ENCODE assay signal across 25 cellular contexts in the genomic region with DNA sequence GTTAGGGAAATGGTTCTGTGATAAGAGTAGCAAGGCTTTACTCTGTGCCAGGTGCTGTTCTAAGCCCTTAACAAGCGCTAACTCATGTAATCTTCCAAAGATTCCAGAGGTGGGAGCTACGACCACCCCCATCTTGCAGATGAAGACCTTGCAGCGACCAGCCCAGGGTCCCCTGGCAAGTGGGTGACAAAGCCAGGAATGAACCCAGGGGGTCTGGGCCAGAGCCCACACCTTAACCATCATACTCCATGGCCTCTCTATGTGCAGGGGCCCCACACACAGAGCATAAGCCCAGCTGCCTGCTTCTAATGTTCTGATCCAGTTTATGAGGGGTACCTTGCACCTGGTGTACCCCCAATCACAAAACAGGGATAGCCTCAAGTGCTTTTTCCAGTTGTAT.
"Had no signal": no experiment of that assay in that cellular context is flagged by ENCODE, and none has a peak within 500 bp of the region (broad histone marks: within the 10 kb centered on the region; RNA-seq: fewer than 3 reads in every experiment).

No MANE protein-coding gene starts in this region.

- H3K9me3 ChIP-seq: left lung, lower lobe of right lung, neutrophil, right atrium auricular region, right lobe of liver, tibial nerve, uterus had no signal

- H3K27ac ChIP-seq: left lung, lower lobe of right lung, neural progenitor cell, neutrophil, parathyroid adenoma, right atrium auricular region, right lobe of liver, tibial nerve, uterus had no signal

- DNase-seq: hippocampal formation; kidney; left colon; left lung; lower lobe of right lung; mammary epithelial cell; mesenchymal stem cell; naive B cell; natural killer cell; nephron progenitor cell; occipital lobe; stimulated activated CD4-positive, alpha-beta T cell treated with anti-CD3 and anti-CD28 coated beads, Interleukin-12 subunit alpha, Interleukin-12 subunit beta, amount 100 ng/mL, for 4 hours; stimulated activated CD4-positive, alpha-beta T cell treated with anti-CD3 and anti-CD28 coated beads, Interleukin-15, amount 100 ng/mL, for 24 hours; stimulated activated CD4-positive, alpha-beta T cell treated with anti-CD3 and anti-CD28 coated beads, Interleukin-2, amount 100 ng/mL, for 24 hours; stimulated activated CD4-positive, alpha-beta T cell treated with anti-CD3 and anti-CD28 coated beads, Interleukin-4, amount 100 ng/mL, for 1 hour; stimulated activated naive CD4-positive, alpha-beta T cell treated with Interleukin-2 at 50 U/mL for 16 hours; stimulated activated naive CD8-positive, alpha-beta T cell treated with anti-CD3 and anti-CD28 coated beads, Interleukin-15, amount 100 ng/mL, for 72 hours; uterus had no signal

- H3K27me3 ChIP-seq: left lung, neural progenitor cell, right atrium auricular region, right lobe of liver, tibial nerve, uterus had no signal

- H3K4me1 ChIP-seq: right lobe of liver, uterus had no signal

- H3K36me3 ChIP-seq: left lung, lower lobe of right lung, neural progenitor cell, neutrophil, right atrium auricular region, right lobe of liver, tibial nerve, uterus had no signal

- H3K4me3 ChIP-seq: left lung, lower lobe of right lung, neural progenitor cell, right atrium auricular region, right lobe of liver, smooth muscle cell, tibial nerve, uterus had no signal
